Comparison of ENCODE assay signal across 16 cellular contexts in the genomic region with DNA sequence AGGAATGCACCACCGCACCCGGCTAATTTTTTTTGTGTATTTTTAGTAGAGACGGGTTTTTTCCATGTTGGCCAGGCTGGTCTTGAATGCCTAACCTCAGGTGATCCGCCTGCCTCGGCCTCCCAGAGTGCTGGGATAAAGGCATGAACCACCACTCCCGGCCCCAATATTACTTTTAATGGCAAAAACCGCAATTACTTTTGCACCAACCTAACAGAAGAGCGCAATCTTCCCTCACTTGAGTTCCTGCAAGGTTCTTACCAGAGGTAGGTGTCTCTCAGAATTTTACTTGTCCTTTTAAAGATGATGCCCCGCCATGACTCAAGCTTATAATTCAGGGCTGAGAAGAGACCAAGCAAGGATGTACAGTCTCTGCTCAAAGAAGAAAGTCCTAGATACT.
A peak's percentile ranks its signal among the peaks of the same experiment; 100 is the strongest.
DNase-seq lines count a peak whose midpoint lies in the region; ATAC-seq and TF ChIP-seq lines count a peak whose summit lies in the region.
"Had no signal": no experiment of that assay in that cellular context is flagged by ENCODE, and none has a peak within 500 bp of the region (broad histone marks: within the 10 kb centered on the region; RNA-seq: fewer than 3 reads in every experiment).

No MANE protein-coding gene starts in this region.

- H3K36me3 Mint-ChIP-seq in GM23338 (ENCODE audit: low read depth), result no peaks in the 10 kb centered on the region
- H3K36me3 Mint-ChIP-seq: CD4-positive, CD25-positive, alpha-beta regulatory T cell had no signal

- H3K9ac ChIP-seq in trophoblast cell (ENCODE audit: low read length), result no peak overlapping the region
- no peak overlapping the region for H3K9ac ChIP-seq in GM23248
- H3K9ac ChIP-seq: BLaER1 had no signal

- peaks cover 4% of the 10 kb centered on the region for H3K27me3 Mint-ChIP-seq in GM23338 (ENCODE audit: insufficient read depth, low read depth, poor library complexity)
- H3K27me3 Mint-ChIP-seq: CD4-positive, CD25-positive, alpha-beta regulatory T cell had no signal

- no peak overlapping the region for H2AK5ac ChIP-seq in trophoblast cell (ENCODE audit: low read length)

- H4K20me1 ChIP-seq in GM23338 (replicated peaks; ENCODE audit: insufficient read depth), result no peaks in the 10 kb centered on the region
- H4K20me1 ChIP-seq in GM23248 (ENCODE audit: insufficient read depth), result no peaks in the 10 kb centered on the region
- H4K20me1 ChIP-seq: BLaER1 had no signal

- no peak overlapping the region for H3K27ac ChIP-seq in GM23338 (ENCODE audit: low read depth)
- H3K27ac ChIP-seq in trophoblast cell (ENCODE audit: low read depth, low read length), result no peak overlapping the region
- H3K27ac ChIP-seq in GM23248, result no peak overlapping the region
- no peak overlapping the region for H3K27ac ChIP-seq in esophagus muscularis mucosa (replicated peaks in 1 of 4)
- H3K27ac ChIP-seq: BLaER1 had no signal

- in situ Hi-C loops in GM23248 (cut with MboI), result no loop called here

- H3K14ac ChIP-seq in trophoblast cell (ENCODE audit: low read length), result no peak overlapping the region

- H3K36me3 ChIP-seq in GM23338 (ENCODE audit: insufficient read depth), result no peaks in the 10 kb centered on the region
- H3K36me3 ChIP-seq in trophoblast cell (ENCODE audit: control insufficient read depth in 1 of 2, insufficient read depth in 2 of 2, low read length in 2 of 2), result no peaks in the 10 kb centered on the region
- no peaks in the 10 kb centered on the region for H3K36me3 ChIP-seq in GM23248 (ENCODE audit: low read depth)
- H3K36me3 ChIP-seq in esophagus muscularis mucosa, result no peaks in the 10 kb centered on the region
- H3K36me3 ChIP-seq: BLaER1 had no signal

- intact Hi-C loops in posterior cingulate gyrus (cut with DNase I), result no loop called here
- intact Hi-C loops in esophagus muscularis mucosa (cut with DNase I), result no loop called here

- no peak for TF ChIP-seq POLR2A in esophagus muscularis mucosa (IDR thresholded peaks at IDR 0.05; ENCODE audit: low read depth)

- WGBS in trophoblast cell (ENCODE audit: extremely low coverage, insufficient coverage, insufficient read length), result no CpG with 5 or more reads among the region's 9 CpGs
- 74 to 87% methylated on average over 9 of the region's 9 CpGs for WGBS in GM23248 (ENCODE audit: low coverage in 1 of 2, low lambda C conversion rate in 2 of 2, missing lambda C conversion rate in 2 of 2), 2 experiments
- WGBS in esophagus muscularis mucosa, result 92% methylated on average over 9 of the region's 9 CpGs

- H2BK5ac ChIP-seq in trophoblast cell (ENCODE audit: low read depth, low read length, poor library complexity), result no peak overlapping the region

- no peak for TF ChIP-seq EP300 in esophagus muscularis mucosa (IDR thresholded peaks at IDR 0.05)

- H3K4me1 Mint-ChIP-seq in GM23338, result peaks cover 2% of the 10 kb centered on the region; the same call in 2 of the 3 replicates
- H3K4me1 Mint-ChIP-seq: CD4-positive, CD25-positive, alpha-beta regulatory T cell had no signal

- H3K9me3 Mint-ChIP-seq in GM23338, result no peaks in the 10 kb centered on the region

- H3F3A ChIP-seq in GM23338 (replicated peaks; ENCODE audit: low read depth) (no peaks in the 10 kb centered on the region), GM23248 (ENCODE audit: insufficient read depth) (no peaks in the 10 kb centered on the region)

- H3K27me3 ChIP-seq in GM23338 (ENCODE audit: insufficient read depth), result no peaks in the 10 kb centered on the region
- H3K27me3 ChIP-seq in trophoblast cell (ENCODE audit: insufficient read depth, low read length), result no peaks in the 10 kb centered on the region
- no peaks in the 10 kb centered on the region for H3K27me3 ChIP-seq in GM23248 (replicated peaks; ENCODE audit: insufficient read depth)
- H3K27me3 ChIP-seq in esophagus muscularis mucosa, result no peaks in the 10 kb centered on the region
- H3K27me3 ChIP-seq: BLaER1 had no signal

- H3K79me2 ChIP-seq in GM23338 (replicated peaks; ENCODE audit: insufficient read depth), result no peaks in the 10 kb centered on the region
- no peaks in the 10 kb centered on the region for H3K79me2 ChIP-seq in trophoblast cell (ENCODE audit: control insufficient read depth, insufficient read depth, low read length, poor library complexity)
- H3K79me2 ChIP-seq in GM23248 (ENCODE audit: insufficient read depth), result no peaks in the 10 kb centered on the region

- H2AFZ ChIP-seq in GM23338 (peak overlapping the region; percentile 45), trophoblast cell (ENCODE audit: insufficient read depth, low read length, poor library complexity) (no peak overlapping the region), GM23248 (no peak overlapping the region)

- H3K4me3 ChIP-seq in GM23338 (no peak overlapping the region), trophoblast cell (ENCODE audit: low read depth, low read length) (no peak overlapping the region), GM23248 (no peak overlapping the region), esophagus muscularis mucosa (no peak overlapping the region)
- H3K4me3 ChIP-seq: BLaER1, GM12878 had no signal

- no peak overlapping the region for H3K4ac ChIP-seq in trophoblast cell (ENCODE audit: low read depth, low read length)

- ATAC-seq in GM23338, result no peak
- ATAC-seq: GM12878, HCT116 had no signal

- TF ChIP-seq CTCF in GM23338 (conservative IDR thresholded peaks at IDR 0.05; ENCODE audit: low read depth in 2 of 2), result no peak
- no peak for TF ChIP-seq CTCF in esophagus muscularis mucosa (IDR thresholded peaks at IDR 0.05)

- no peak overlapping the region for H4K12ac ChIP-seq in trophoblast cell (ENCODE audit: low read depth, low read length)

- no peaks in the 10 kb centered on the region for H3K9me3 ChIP-seq in trophoblast cell (ENCODE audit: insufficient read depth, low read depth, low read length)
- no peaks in the 10 kb centered on the region for H3K9me3 ChIP-seq in GM23248 (ENCODE audit: low read depth)
- H3K9me3 ChIP-seq in esophagus muscularis mucosa, result no peaks in the 10 kb centered on the region
- H3K9me3 ChIP-seq: BLaER1 had no signal

- no peak overlapping the region for H3K27ac Mint-ChIP-seq in GM23338
- H3K27ac Mint-ChIP-seq: CD4-positive, CD25-positive, alpha-beta regulatory T cell had no signal

- no peak overlapping the region for H4K8ac ChIP-seq in trophoblast cell (ENCODE audit: low read depth, low read length)

- H4K91ac ChIP-seq in trophoblast cell (ENCODE audit: low read depth, low read length), result peak overlapping the region; percentile 24

- H3K23ac ChIP-seq in trophoblast cell (ENCODE audit: low read length), result no peak overlapping the region

- peak overlapping the region; percentile 13 for H2BK120ac ChIP-seq in trophoblast cell (ENCODE audit: insufficient read depth, low read length, poor library complexity)

- DNase-seq in GM23338 (ENCODE audit: low spot score) (no peak), M059J (ENCODE audit: low read depth) (peak; percentile 3), kidney tubule cell (ENCODE audit: low spot score) (peak; percentile 4), trophoblast cell (no peak), posterior cingulate gyrus (no peak), NCI-H1436 (lab: John Stamatoyannopoulos, UW) (no peak), GM23248 (no peak), esophagus muscularis mucosa (ENCODE audit: extremely low spot score) (no peak)
- DNase-seq: Calu3; CD4-positive, CD25-positive, alpha-beta regulatory T cell; DMS 273 treated with DMSO at 0.1 percent for 48 hours; IMR-90; KBM-7 had no signal

- H3K18ac ChIP-seq in trophoblast cell (ENCODE audit: low read length), result no peak overlapping the region

- H3K4me2 ChIP-seq in GM23338 (no peak overlapping the region), trophoblast cell (ENCODE audit: low read length) (no peak overlapping the region), GM23248 (ENCODE audit: unreplicated experiment) (no peak overlapping the region)
- H3K4me2 ChIP-seq: BLaER1 had no signal

- H3K4me3 Mint-ChIP-seq in GM23338, result no peak overlapping the region
- H3K4me3 Mint-ChIP-seq: CD4-positive, CD25-positive, alpha-beta regulatory T cell had no signal

- H3K79me1 ChIP-seq in trophoblast cell (ENCODE audit: low read length), result peaks cover 2% of the 10 kb centered on the region

- H2BK12ac ChIP-seq in trophoblast cell (ENCODE audit: low read length), result no peak overlapping the region

- H3K9me2 ChIP-seq in GM23338 (ENCODE audit: insufficient read depth), result peaks cover 7% of the 10 kb centered on the region; the same call in 1 of the 2 replicates
- H3K9me2 ChIP-seq in GM23248 (ENCODE audit: insufficient read depth), result no peaks in the 10 kb centered on the region

- no peaks in the 10 kb centered on the region for H3K4me1 ChIP-seq in GM23338 (ENCODE audit: insufficient read depth)
- H3K4me1 ChIP-seq in trophoblast cell (ENCODE audit: control insufficient read depth in 1 of 2, insufficient read depth in 2 of 2, low read length in 2 of 2), result peaks cover 0 to 6% of the 10 kb centered on the region in 2 experiments
- H3K4me1 ChIP-seq in GM23248 (ENCODE audit: insufficient read depth), result no peaks in the 10 kb centered on the region; the same call in 1 of the 2 replicates
- no peaks in the 10 kb centered on the region for H3K4me1 ChIP-seq in esophagus muscularis mucosa
- H3K4me1 ChIP-seq: BLaER1 had no signal

TF ChIP-seq in GM23338, 12 proteins besides CTCF, POLR2A, EP300 and RAD21:
- TF ChIP-seq ZNF331 (CRISPR knock-in tag; IDR thresholded peaks at IDR 0.05; ENCODE audit: low read depth) (no peak), JUNB (IDR thresholded peaks at IDR 0.05; ENCODE audit: unreplicated experiment) (no peak), CREB1 (CRISPR knock-in tag; IDR thresholded peaks at IDR 0.05; ENCODE audit: low read depth) (no peak)

Comparison
In these comparisons a context has a peak if more than half of its experiments do, and no peak if none do; other contexts are left out.
1. DNase-seq: peak in M059J (single experiment) and kidney tubule cell (single experiment); none in GM23338 (single experiment), trophoblast cell (0 of 2), posterior cingulate gyrus (0 of 10), NCI-H1436 (single experiment), GM23248 (single experiment) and esophagus muscularis mucosa (single experiment).